Comparison of ENCODE assay signal across 8 cellular contexts in genomic region chr3:194871143-194871863, GRCh38.
DNase-seq lines count a peak whose midpoint lies in the region; ATAC-seq and TF ChIP-seq lines count a peak whose summit lies in the region.

No MANE protein-coding gene starts in this region.

- H3K27me3 ChIP-seq in Peyer's patch (no peaks in the 10 kb centered on the region), parathyroid adenoma (ENCODE audit: control insufficient read depth, insufficient read depth, low read length) (no peaks in the 10 kb centered on the region)

- H3K36me3 ChIP-seq in Peyer's patch (no peaks in the 10 kb centered on the region), parathyroid adenoma (ENCODE audit: control insufficient read depth, insufficient read depth, low read length) (no peaks in the 10 kb centered on the region)

- peak overlapping the region in 3 of 4 donors; percentile 69 to 91 (median 82) for H3K27ac ChIP-seq in Peyer's patch
- H3K27ac ChIP-seq in parathyroid adenoma: no peak overlapping the region

- no peak overlapping the region for H3K4me2 ChIP-seq in parathyroid adenoma (ENCODE audit: low read length)

- peak overlapping the region; percentile 26 for H2AFZ ChIP-seq in parathyroid adenoma

- peaks cover 0 to 42% (median 10%) of the 10 kb centered on the region in 4 donors for H3K4me1 ChIP-seq in Peyer's patch
- H3K4me1 ChIP-seq in parathyroid adenoma: peaks cover 13% of the 10 kb centered on the region

- no peaks in the 10 kb centered on the region for H3K79me2 ChIP-seq in parathyroid adenoma

- peak; percentile 52 to 56 for TF ChIP-seq POLR2A in Peyer's patch (IDR thresholded peaks at IDR 0.05)

- H3K4me3 ChIP-seq in Peyer's patch: peak overlapping the region in 1 of 4 donors; percentile 22
- H3K4me3 ChIP-seq in fibroblast of mammary gland (ENCODE audit: control insufficient read depth, low read depth, low read length): no peak overlapping the region
- no peak overlapping the region for H3K4me3 ChIP-seq in parathyroid adenoma (ENCODE audit: low read depth, low read length)

- ATAC-seq in HG02885 (IDR thresholded peaks at IDR 0.05; ENCODE audit: poor library complexity, unreplicated experiment) (peak; percentile 83), HG03469 (IDR thresholded peaks at IDR 0.05; ENCODE audit: unreplicated experiment) (no peak), GM19467 (IDR thresholded peaks at IDR 0.05; ENCODE audit: unreplicated experiment) (no peak)

- H3K9me3 ChIP-seq in Peyer's patch: no peaks in the 10 kb centered on the region
- no peaks in the 10 kb centered on the region for H3K9me3 ChIP-seq in parathyroid adenoma (ENCODE audit: control insufficient read depth, low read length)

- TF ChIP-seq CTCF in Peyer's patch (IDR thresholded peaks at IDR 0.05) (peak in 3 of 6 experiments; percentile 2 to 24 (median 10)), fibroblast of mammary gland (conservative IDR thresholded peaks at IDR 0.05; ENCODE audit: control insufficient read depth, insufficient read depth, low read depth, low read length) (no peak), parathyroid adenoma (IDR thresholded peaks at IDR 0.05) (no peak)

- H3K9ac ChIP-seq in parathyroid adenoma: no peak overlapping the region

- DNase-seq in DMS53 (lab: John Stamatoyannopoulos, UW) (peak; percentile 64), Peyer's patch (peak; percentile 35 to 91 (median 90)), fibroblast of mammary gland (ENCODE audit: low read depth) (peak; percentile 95), cortex of kidney (lab: John Stamatoyannopoulos, UW) (no peak)
